ENCODE assay signal across 22 cellular contexts in the genomic region with DNA sequence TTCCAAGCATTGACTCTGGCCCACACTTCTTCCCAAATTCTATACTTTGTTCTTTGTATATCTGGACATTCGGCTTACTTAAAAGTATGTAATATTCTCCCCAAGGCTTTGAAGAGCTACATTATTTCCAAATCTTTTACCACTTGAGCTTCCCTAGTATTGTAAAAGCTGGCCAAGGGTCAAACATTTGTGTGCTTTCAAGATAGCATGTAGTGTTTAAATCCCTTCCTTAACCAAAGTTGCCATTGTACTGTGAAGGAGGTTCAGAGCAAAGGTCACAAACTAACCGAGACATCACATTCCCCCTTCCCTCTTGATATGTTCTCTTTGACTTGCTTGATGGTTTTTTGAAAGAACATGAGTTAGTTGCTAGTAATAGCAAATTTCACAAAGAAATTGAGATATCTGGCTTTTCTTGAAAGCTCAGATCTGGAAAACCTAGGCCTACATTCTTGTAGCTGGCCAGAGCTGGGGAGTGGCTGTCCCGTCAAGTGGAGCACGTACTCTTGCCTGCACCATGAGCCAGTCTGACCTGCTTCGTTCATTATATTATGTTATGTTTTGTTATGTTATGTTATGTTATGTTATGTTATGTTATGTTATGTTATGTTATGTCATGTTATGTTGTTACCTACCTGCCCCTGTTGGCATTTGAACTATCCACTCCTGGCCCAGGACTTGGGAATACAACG.
DNase-seq lines count a peak whose midpoint lies in the region; ATAC-seq and TF ChIP-seq lines count a peak whose summit lies in the region.
"Had no signal": no experiment of that assay in that cellular context is flagged by ENCODE, and none has a peak within 500 bp of the region (broad histone marks: within the 10 kb centered on the region; RNA-seq: fewer than 3 reads in every experiment).

No MANE protein-coding gene starts in this region.

- H3K9me3 ChIP-seq in HUES48 (ENCODE audit: control insufficient read depth, insufficient read depth, low read length) (no peaks in the 10 kb centered on the region), endodermal cell (ENCODE audit: control insufficient read depth, low read length) (peaks cover 11% of the 10 kb centered on the region)

- CTCF ChIA-PET in HEK293T (lab: Yijun Ruan, JAX) = no interaction called here

- H3K4me1 ChIP-seq in HUES48 (ENCODE audit: control insufficient read depth, insufficient read depth, low read length) (peaks cover 10% of the 10 kb centered on the region), endodermal cell (ENCODE audit: control insufficient read depth, insufficient read depth, low read length) (peaks cover 5% of the 10 kb centered on the region)

- ATAC-seq in HG02884 (IDR thresholded peaks at IDR 0.05; ENCODE audit: unreplicated experiment) = no peak
- ATAC-seq: GM12878, GM23338 had no signal

- peak overlapping the region; percentile 21 for H3K27ac ChIP-seq in HUES48 (ENCODE audit: low read depth, low read length)
- peak overlapping the region; percentile 21 for H3K27ac ChIP-seq in endodermal cell (ENCODE audit: low read depth, low read length)
- H3K27ac ChIP-seq: SK-N-MC had no signal

- H3K4me3 ChIP-seq in HUES48 (ENCODE audit: low read depth, low read length) (no peak overlapping the region), endodermal cell (ENCODE audit: low read length) (no peak overlapping the region)
- H3K4me3 ChIP-seq: GM12878, GM23338, SK-N-MC had no signal

- 91 to 100% methylated on average over 1 to 6 of the region's 6 CpGs for WGBS in endodermal cell (ENCODE audit: insufficient coverage in 1 of 2, insufficient read length in 1 of 2), 2 experiments

- peaks cover 8% of the 10 kb centered on the region for H3K4me1 Mint-ChIP-seq in endodermal cell
- peaks cover 2% of the 10 kb centered on the region for H3K4me1 Mint-ChIP-seq in nephron
- peaks cover 15% of the 10 kb centered on the region for H3K4me1 Mint-ChIP-seq in type B pancreatic cell (ENCODE audit: unreplicated experiment)
- H3K4me1 Mint-ChIP-seq: CD4-positive, CD25-positive, alpha-beta regulatory T cell had no signal

- H3K27me3 Mint-ChIP-seq in endodermal cell (ENCODE audit: insufficient read depth) (no peaks in the 10 kb centered on the region), nephron (ENCODE audit: low read depth) (no peaks in the 10 kb centered on the region), type B pancreatic cell (no peaks in the 10 kb centered on the region)
- H3K27me3 Mint-ChIP-seq: CD4-positive, CD25-positive, alpha-beta regulatory T cell had no signal

- H3K9me3 Mint-ChIP-seq in endodermal cell = peaks cover 5% of the 10 kb centered on the region
- H3K9me3 Mint-ChIP-seq in nephron = no peaks in the 10 kb centered on the region
- no peaks in the 10 kb centered on the region for H3K9me3 Mint-ChIP-seq in type B pancreatic cell

- H3K9ac ChIP-seq in HUES48 (ENCODE audit: low read depth, low read length) = no peak overlapping the region
- no peak overlapping the region for H3K9ac ChIP-seq in endodermal cell (ENCODE audit: extremely low read depth, low read length, poor library complexity, severe bottlenecking)

- H3K27ac Mint-ChIP-seq in endodermal cell (no peak overlapping the region), nephron (peak overlapping the region in 2 of 3 experiments; percentile 11 to 51), type B pancreatic cell (peak overlapping the region; percentile 82)
- H3K27ac Mint-ChIP-seq: CD4-positive, CD25-positive, alpha-beta regulatory T cell; GM23338 had no signal

- H3K27me3 ChIP-seq in HUES48 (ENCODE audit: control insufficient read depth, insufficient read depth, low read length) (no peaks in the 10 kb centered on the region), endodermal cell (ENCODE audit: control insufficient read depth, insufficient read depth, low read length, poor library complexity, severe bottlenecking) (no peaks in the 10 kb centered on the region)

- H3K4me3 Mint-ChIP-seq in endodermal cell (no peak overlapping the region), nephron (no peak overlapping the region), type B pancreatic cell (no peak overlapping the region)
- H3K4me3 Mint-ChIP-seq: CD4-positive, CD25-positive, alpha-beta regulatory T cell; GM23338 had no signal

- POLR2A ChIA-PET in HEK293T (lab: Yijun Ruan, JAX) = no interaction called here

- DNase-seq in endodermal cell (no peak), type B pancreatic cell (ENCODE audit: extremely low spot score, unreplicated experiment) (no peak), HEK293T (ENCODE audit: extremely low spot score) (no peak), iPS-NIHi7 (ENCODE audit: extremely low spot score) (no peak), SHP77 treated with DMSO at 0.1 percent for 48 hours (lab: John Stamatoyannopoulos, UW) (no peak)
- DNase-seq: CD4-positive, CD25-positive, alpha-beta regulatory T cell; DMS 273 treated with DMSO at 0.1 percent for 48 hours; DMS79 treated with DMSO at 0.1 percent for 48 hours; KBM-7; NCI-H1105; NCI-H2029 treated with DMSO at 0.1 percent for 48 hours; NCI-H2171 treated with DMSO at 0.1 percent for 48 hours; NCI-H526; RPMI8226; SHP77; SW 1271 had no signal

- H3K36me3 Mint-ChIP-seq in endodermal cell (ENCODE audit: low read depth) = peaks cover 1% of the 10 kb centered on the region
- peaks cover 5% of the 10 kb centered on the region for H3K36me3 Mint-ChIP-seq in nephron (ENCODE audit: low read depth)
- peaks cover 3% of the 10 kb centered on the region for H3K36me3 Mint-ChIP-seq in type B pancreatic cell
- H3K36me3 Mint-ChIP-seq: CD4-positive, CD25-positive, alpha-beta regulatory T cell had no signal

- TF ChIP-seq CTCF in endodermal cell (conservative IDR thresholded peaks at IDR 0.05) (no peak), nephron (IDR thresholded peaks at IDR 0.05; ENCODE audit: unreplicated experiment in 3 of 3) (no peak), type B pancreatic cell (conservative IDR thresholded peaks at IDR 0.05) (no peak)

- no peaks in the 10 kb centered on the region; the same call in 1 of the 2 replicates for H3K36me3 ChIP-seq in HUES48 (ENCODE audit: control insufficient read depth, insufficient read depth, low read length)
- H3K36me3 ChIP-seq in endodermal cell (ENCODE audit: control insufficient read depth, insufficient read depth, low read length) = no peaks in the 10 kb centered on the region

TF ChIP-seq in HEK293T, 16 proteins besides CTCF, POLR2A, EP300 and RAD21:
- no peak for TF ChIP-seq BHLHE40 (IDR thresholded peaks at IDR 0.05; ENCODE audit: borderline replicate concordance)
- no peak for TF ChIP-seq LEF1 (IDR thresholded peaks at IDR 0.05; ENCODE audit: borderline replicate concordance)
- TF ChIP-seq ZNF384 (IDR thresholded peaks at IDR 0.05) = no peak
- TF ChIP-seq HDGF (IDR thresholded peaks at IDR 0.05; ENCODE audit: borderline replicate concordance) = no peak
- no peak for TF ChIP-seq FOXK2 (IDR thresholded peaks at IDR 0.05)
- TF ChIP-seq FOXM1 (IDR thresholded peaks at IDR 0.05; ENCODE audit: borderline replicate concordance) = no peak
- TF ChIP-seq SP1 (IDR thresholded peaks at IDR 0.05) = no peak
- no peak for TF ChIP-seq TARDBP (IDR thresholded peaks at IDR 0.05)
- no peak for TF ChIP-seq NFRKB (IDR thresholded peaks at IDR 0.05)
- TF ChIP-seq L3MBTL2 (conservative IDR thresholded peaks at IDR 0.05) = no peak
- TF ChIP-seq ELF4 (IDR thresholded peaks at IDR 0.05) = no peak
- TF ChIP-seq CTBP1 (IDR thresholded peaks at IDR 0.05; ENCODE audit: borderline replicate concordance) = no peak
- TF ChIP-seq, protein P1, sequence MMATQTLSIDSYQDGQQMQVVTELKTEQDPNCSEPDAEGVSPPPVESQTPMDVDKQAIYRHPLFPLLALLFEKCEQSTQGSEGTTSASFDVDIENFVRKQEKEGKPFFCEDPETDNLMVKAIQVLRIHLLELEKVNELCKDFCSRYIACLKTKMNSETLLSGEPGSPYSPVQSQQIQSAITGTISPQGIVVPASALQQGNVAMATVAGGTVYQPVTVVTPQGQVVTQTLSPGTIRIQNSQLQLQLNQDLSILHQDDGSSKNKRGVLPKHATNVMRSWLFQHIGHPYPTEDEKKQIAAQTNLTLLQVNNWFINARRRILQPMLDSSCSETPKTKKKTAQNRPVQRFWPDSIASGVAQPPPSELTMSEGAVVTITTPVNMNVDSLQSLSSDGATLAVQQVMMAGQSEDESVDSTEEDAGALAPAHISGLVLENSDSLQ (IDR thresholded peaks at IDR 0.05) = no peak
- no peak for TF ChIP-seq SUZ12 (IDR thresholded peaks at IDR 0.05)
- TF ChIP-seq FOXA1 (IDR thresholded peaks at IDR 0.05) = no peak
- TF ChIP-seq ARNT (IDR thresholded peaks at IDR 0.05) = no peak
